In the genomic region with DNA sequence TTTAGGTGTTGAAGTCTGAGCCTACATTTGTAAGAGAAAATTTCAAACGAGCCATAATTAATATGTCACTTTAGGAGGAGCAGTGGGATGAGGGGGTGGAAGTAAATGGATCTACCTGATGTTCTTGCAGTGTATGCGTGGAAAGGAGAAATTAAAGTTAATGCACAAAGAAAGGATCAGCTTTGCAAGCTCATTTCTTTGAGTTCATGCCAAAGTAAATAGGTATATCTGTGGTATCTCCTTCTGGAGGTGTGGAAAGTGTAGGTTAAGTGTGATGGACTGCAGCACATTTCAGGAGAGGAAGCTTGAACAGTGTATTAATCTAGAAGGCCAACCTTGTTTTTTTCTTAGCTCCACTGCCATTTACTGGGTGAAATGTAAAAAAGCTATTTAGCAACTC, we compare ENCODE assay signal across 7 cellular contexts.
"Had no signal": no experiment of that assay in that cellular context is flagged by ENCODE, and none has a peak within 500 bp of the region (broad histone marks: within the 10 kb centered on the region; RNA-seq: fewer than 3 reads in every experiment).

No MANE protein-coding gene starts in this region.

- H3K27ac ChIP-seq: GM23248 had no signal

- H3K4me1 ChIP-seq: HAP-1 had no signal

- H3K9me3 ChIP-seq: HAP-1 had no signal

- DNase-seq: GM23248, GOT3, H7, IMR-90 had no signal

- H2AFZ ChIP-seq: GM23248 had no signal

- FAIRE-seq: HTR-8/SVneo had no signal

- H3K36me3 ChIP-seq: HAP-1 had no signal

- H3K9ac ChIP-seq: GM23248 had no signal

- ATAC-seq: HCT116 had no signal

- H3K4me3 ChIP-seq: GM23248, HAP-1 had no signal
